In genomic region chr5:124614836-124615235, GRCh38 we compare ENCODE assay signal across 19 cellular contexts.
A peak's percentile ranks its signal among the peaks of the same experiment; 100 is the strongest.
DNase-seq lines count a peak whose midpoint lies in the region; ATAC-seq and TF ChIP-seq lines count a peak whose summit lies in the region.
"Had no signal": no experiment of that assay in that cellular context is flagged by ENCODE, and none has a peak within 500 bp of the region (broad histone marks: within the 10 kb centered on the region; RNA-seq: fewer than 3 reads in every experiment).

No MANE protein-coding gene starts in this region.

- peaks cover 9% of the 10 kb centered on the region for H3K4me1 Mint-ChIP-seq in glutamatergic neuron (ENCODE audit: low read depth, unreplicated experiment)
- H3K4me1 Mint-ChIP-seq: CD4-positive, alpha-beta memory T cell; CD4-positive, CD25-positive, alpha-beta regulatory T cell; CD8-positive, alpha-beta memory T cell had no signal

- intact Hi-C loops in Panc1 (cut with micrococcal nuclease; ENCODE audit: unreplicated experiment): no loop called here
- intact Hi-C loops in left cardiac atrium (cut with DNase I): no loop called here

- ATAC-seq in Panc1 (no peak), left cardiac atrium (no peak)
- ATAC-seq: A549, GM12878 had no signal

- H3K36me3 Mint-ChIP-seq in glutamatergic neuron (ENCODE audit: unreplicated experiment): no peaks in the 10 kb centered on the region
- H3K36me3 Mint-ChIP-seq: CD14-positive monocyte; CD4-positive, alpha-beta memory T cell; CD4-positive, CD25-positive, alpha-beta regulatory T cell; CD8-positive, alpha-beta memory T cell had no signal

- in situ Hi-C loops in Panc1 (cut with HindIII; ENCODE audit: low pct_unique_long_range_greater_than_20kb, low sequenced_read_pairs): no loop called here

- no peak overlapping the region for H3K27ac Mint-ChIP-seq in glutamatergic neuron (ENCODE audit: unreplicated experiment)
- H3K27ac Mint-ChIP-seq: B cell; CD14-positive monocyte; CD4-positive, alpha-beta memory T cell; CD4-positive, CD25-positive, alpha-beta regulatory T cell; CD8-positive, alpha-beta memory T cell had no signal

- H3K36me3 ChIP-seq in BJ (ENCODE audit: control insufficient read depth, insufficient read depth, low read length): no peaks in the 10 kb centered on the region
- H3K36me3 ChIP-seq in HEK293 (ENCODE audit: control insufficient read depth in 2 of 2, insufficient read depth in 1 of 2, low read length in 2 of 2): no peaks in the 10 kb centered on the region
- no peaks in the 10 kb centered on the region for H3K36me3 ChIP-seq in Panc1 (ENCODE audit: control insufficient read depth, insufficient read depth, low read length)
- H3K36me3 ChIP-seq: BLaER1 had no signal

- CTCF ChIA-PET in BJ (lab: Yijun Ruan, JAX): interaction anchor here (0.5 to 0.7 kb wide), 3 partner anchors 12 to 414 kb away, joined by 3 read pairs; no protein-coding TSS in a partner anchor
- CTCF ChIA-PET in HEK293 (lab: Yijun Ruan, JAX): no interaction called here
- CTCF ChIA-PET in Panc1 (lab: Charles Lee): no interaction called here

- H3K27me3 ChIP-seq in BJ (ENCODE audit: control insufficient read depth, insufficient read depth, low read length) (no peaks in the 10 kb centered on the region), Panc1 (ENCODE audit: control insufficient read depth, insufficient read depth, low read length) (no peaks in the 10 kb centered on the region)
- H3K27me3 ChIP-seq: BLaER1 had no signal

- no peak overlapping the region for H3K27ac ChIP-seq in HEK293 (ENCODE audit: extremely low read depth, low read depth, low read length)
- peak overlapping the region; percentile 65; the same call in 1 of the 2 replicates for H3K27ac ChIP-seq in Panc1 (ENCODE audit: low read length)
- H3K27ac ChIP-seq: 22Rv1, A549, BLaER1 had no signal

- TF ChIP-seq CTCF in BJ (IDR thresholded peaks at IDR 0.05; ENCODE audit: insufficient read depth, low read depth, low read length) (no peak), HEK293 (tag by site-specific recombination; IDR thresholded peaks at IDR 0.05) (no peak), Panc1 (IDR thresholded peaks at IDR 0.05) (no peak), glutamatergic neuron (IDR thresholded peaks at IDR 0.05; ENCODE audit: partially characterized antibody, unreplicated experiment) (no peak)

- POLR2A ChIA-PET in BJ (lab: Charles Lee): no interaction called here
- POLR2A ChIA-PET in HEK293 (lab: Yijun Ruan, JAX): interaction anchor here (1.0 kb wide), 1 partner anchor 59 kb away, joined by 3 read pairs; no protein-coding TSS in a partner anchor
- POLR2A ChIA-PET in Panc1 (lab: Charles Lee): no interaction called here

- peak; percentile 26 for DNase-seq in BJ (ENCODE audit: low read depth)
- no peak for DNase-seq in Panc1 (ENCODE audit: low read depth, low spot score)
- DNase-seq in GDM1 (lab: John Stamatoyannopoulos, UW): no peak
- no peak for DNase-seq in glutamatergic neuron
- no peak for DNase-seq in left cardiac atrium
- DNase-seq: AML-193; C1 segment of cervical spinal cord; CD4-positive, alpha-beta memory T cell; CD4-positive, CD25-positive, alpha-beta regulatory T cell; CD8-positive, alpha-beta memory T cell; COR-L47; DMS79 treated with DMSO at 0.1 percent for 48 hours had no signal

- H3K9me3 ChIP-seq in HEK293 (ENCODE audit: control insufficient read depth, insufficient read depth, low read depth, low read length) (no peaks in the 10 kb centered on the region), Panc1 (ENCODE audit: control insufficient read depth, insufficient read depth, low read depth, low read length) (peaks cover 4% of the 10 kb centered on the region; the same call in 1 of the 2 replicates)
- H3K9me3 ChIP-seq: A549 had no signal

- H3K27me3 Mint-ChIP-seq in glutamatergic neuron (ENCODE audit: unreplicated experiment): no peaks in the 10 kb centered on the region
- H3K27me3 Mint-ChIP-seq: B cell; CD8-positive, alpha-beta memory T cell had no signal

- no peak overlapping the region for H3K4me3 ChIP-seq in BJ (ENCODE audit: low read depth, low read length)
- H3K4me3 ChIP-seq in HEK293 (ENCODE audit: low read depth, low read length): no peak overlapping the region
- no peak overlapping the region for H3K4me3 ChIP-seq in Panc1 (ENCODE audit: low read depth in 2 of 2, low read length in 2 of 2)
- H3K4me3 ChIP-seq: A549, BLaER1, GM12878 had no signal

- H3K9me3 Mint-ChIP-seq in glutamatergic neuron (ENCODE audit: unreplicated experiment): no peaks in the 10 kb centered on the region

- H3K4me1 ChIP-seq in HEK293 (ENCODE audit: control insufficient read depth, insufficient read depth, low read length): 0 out of 2 replicates have a peak, but pooled peaks cover 8% of the 10 kb centered on the region
- H3K4me1 ChIP-seq in Panc1 (ENCODE audit: control insufficient read depth, insufficient read depth, low read length): no peaks in the 10 kb centered on the region
- H3K4me1 ChIP-seq: A549, BLaER1 had no signal

- BruUV-seq in Panc1 (replicated peaks; lab: Mats Ljungman, UMichigan): no TSS peak

- no peak overlapping the region for H3K4me3 Mint-ChIP-seq in glutamatergic neuron (ENCODE audit: unreplicated experiment)
- H3K4me3 Mint-ChIP-seq: B cell; CD14-positive monocyte; CD4-positive, alpha-beta memory T cell; CD8-positive, alpha-beta memory T cell had no signal

TF ChIP-seq in HEK293, 187 proteins besides CTCF, POLR2A, EP300 and RAD21:
- 0 out of 2 replicates have a peak, but pooled peaks have one; percentile 35 for TF ChIP-seq BCL6B (tag by site-specific recombination; IDR thresholded peaks at IDR 0.05)
- TF ChIP-seq ZNF341 (tag by site-specific recombination; IDR thresholded peaks at IDR 0.05; ENCODE audit: low read depth): peak; percentile 55
- TF ChIP-seq PRDM10 (tag by site-specific recombination; IDR thresholded peaks at IDR 0.05): peak; percentile 75
- TF ChIP-seq ZNF140 (tag by site-specific recombination; IDR thresholded peaks at IDR 0.05): no peak
